ENCODE assay signal across 16 cellular contexts in the genomic region with DNA sequence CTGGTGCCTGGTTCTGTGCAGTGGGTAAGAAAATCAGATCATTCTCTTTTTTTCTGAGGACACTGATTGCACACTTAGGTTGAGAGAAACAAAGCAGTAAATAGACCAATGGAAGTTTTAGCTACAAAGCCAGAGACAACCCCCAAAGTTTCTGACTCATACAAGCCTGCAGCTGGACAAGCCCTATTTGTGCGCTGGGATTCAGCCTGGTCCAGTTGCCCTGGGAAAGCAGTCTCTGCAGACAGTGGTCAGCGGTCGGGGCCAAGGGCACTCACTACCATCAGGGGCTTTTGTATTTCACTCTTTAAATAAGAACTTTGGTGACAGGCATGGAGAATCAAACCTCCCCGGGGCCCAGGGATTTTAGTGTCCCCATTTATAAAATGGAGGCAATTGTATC. TPM values are rescaled to one million over a fixed set of nuclear protein-coding genes. Genes with fewer than 3 reads are reported as not detected.
DNase-seq lines count a peak whose midpoint lies in the region; ATAC-seq and TF ChIP-seq lines count a peak whose summit lies in the region.
"Had no signal": no experiment of that assay in that cellular context is flagged by ENCODE, and none has a peak within 500 bp of the region (broad histone marks: within the 10 kb centered on the region; RNA-seq: fewer than 3 reads in every experiment).

No MANE protein-coding gene starts in this region.

- TF ChIP-seq CTCF in MCF 10A (IDR thresholded peaks at IDR 0.05; ENCODE audit: unreplicated experiment) = no peak
- no peak for TF ChIP-seq CTCF in breast epithelium (IDR thresholded peaks at IDR 0.05)
- no peak for TF ChIP-seq CTCF in brain microvascular endothelial cell (IDR thresholded peaks at IDR 0.05; ENCODE audit: low read depth, low read length, missing control alignments)

- no peak overlapping the region for H3K4me3 Mint-ChIP-seq in MCF 10A (ENCODE audit: unreplicated experiment)
- H3K4me3 Mint-ChIP-seq: naive thymus-derived CD8-positive, alpha-beta T cell had no signal

- no peaks in the 10 kb centered on the region for H3K36me3 ChIP-seq in breast epithelium
- no peaks in the 10 kb centered on the region for H3K36me3 ChIP-seq in brain microvascular endothelial cell (replicated peaks)

- BruUV-seq in MCF 10A (replicated peaks; lab: Mats Ljungman, UMichigan) = no TSS peak

- H3K4me3 ChIP-seq in breast epithelium = no peak overlapping the region
- no peak overlapping the region for H3K4me3 ChIP-seq in brain microvascular endothelial cell (ENCODE audit: low read depth, low read length)
- H3K4me3 ChIP-seq: PC-9 had no signal

- peaks cover 40% of the 10 kb centered on the region for H3K27me3 Mint-ChIP-seq in MCF 10A (ENCODE audit: insufficient read depth, unreplicated experiment)

- H3K4me1 ChIP-seq in breast epithelium = no peaks in the 10 kb centered on the region

- H3K9me3 ChIP-seq in breast epithelium = no peaks in the 10 kb centered on the region

- no peaks in the 10 kb centered on the region for H3K36me3 Mint-ChIP-seq in MCF 10A (ENCODE audit: insufficient read depth, unreplicated experiment)
- no peaks in the 10 kb centered on the region for H3K36me3 Mint-ChIP-seq in activated naive CD4-positive, alpha-beta T cell treated with anti-CD3 and anti-CD28 coated beads, Interleukin-2, amount 50 U/mL, for 72 hours
- H3K36me3 Mint-ChIP-seq: naive thymus-derived CD8-positive, alpha-beta T cell had no signal

- in situ Hi-C loops in brain microvascular endothelial cell (cut with HindIII; ENCODE audit: low pct_ligation_motif_present, low sequenced_read_pairs) = no loop called here

- no peak overlapping the region for H3K27ac Mint-ChIP-seq in MCF 10A (ENCODE audit: low read depth, unreplicated experiment)
- no peak overlapping the region for H3K27ac Mint-ChIP-seq in activated naive CD4-positive, alpha-beta T cell treated with anti-CD3 and anti-CD28 coated beads, Interleukin-2, amount 50 U/mL, for 72 hours
- H3K27ac Mint-ChIP-seq: naive thymus-derived CD8-positive, alpha-beta T cell had no signal

- no peaks in the 10 kb centered on the region for H3K27me3 ChIP-seq in breast epithelium
- H3K27me3 ChIP-seq in brain microvascular endothelial cell (replicated peaks) = peaks cover 9% of the 10 kb centered on the region

- H3K9me3 Mint-ChIP-seq in MCF 10A (ENCODE audit: unreplicated experiment) = no peaks in the 10 kb centered on the region
- H3K9me3 Mint-ChIP-seq in activated naive CD4-positive, alpha-beta T cell treated with anti-CD3 and anti-CD28 coated beads, Interleukin-2, amount 50 U/mL, for 72 hours = no peaks in the 10 kb centered on the region
- H3K9me3 Mint-ChIP-seq: naive thymus-derived CD8-positive, alpha-beta T cell had no signal

- ATAC-seq in activated naive CD4-positive, alpha-beta T cell treated with anti-CD3 and anti-CD28 coated beads, Interleukin-2, amount 50 U/mL, for 72 hours = no peak
- ATAC-seq: HepG2; left lobe of liver; naive thymus-derived CD8-positive, alpha-beta T cell had no signal

- POLR2A ChIA-PET in MCF 10A (lab: Yijun Ruan, JAX) = no interaction called here

- peak; percentile 40 for DNase-seq in MCF 10A (ENCODE audit: unreplicated experiment)
- DNase-seq in breast epithelium (ENCODE audit: low spot score in 2 of 2) = no peak
- peak; percentile 63 for DNase-seq in brain microvascular endothelial cell
- peak; percentile 86 for DNase-seq in iris pigment epithelial cell (ENCODE audit: low read depth)
- DNase-seq in activated naive CD4-positive, alpha-beta T cell treated with anti-CD3 and anti-CD28 coated beads, Interleukin-2, amount 50 U/mL, for 72 hours (ENCODE audit: low spot score in 2 of 2) = no peak
- DNase-seq in NCI-H2029 (lab: John Stamatoyannopoulos, UW) = no peak
- DNase-seq in central memory CD4-positive, alpha-beta T cell = no peak
- DNase-seq in NCI-H1436 (lab: John Stamatoyannopoulos, UW) = no peak
- DNase-seq: 8988T; activated CD8-positive, alpha-beta memory T cell treated with anti-CD3 and anti-CD28 coated beads, Interleukin-2, amount 50 U/mL, for 48 hours; naive thymus-derived CD8-positive, alpha-beta T cell; NCI-H1092; NCI-H446 treated with DMSO at 0.1 percent for 48 hours; PC-9 had no signal

- H3K27ac ChIP-seq in breast epithelium (no peak overlapping the region), brain microvascular endothelial cell (no peak overlapping the region)
- H3K27ac ChIP-seq: PC-9 had no signal

- CTCF ChIA-PET in MCF 10A (lab: Yijun Ruan, JAX) = interaction anchor here (0.6 to 1.1 kb wide), 2 partner anchors 27 to 61 kb away, joined by 3 to 5 read pairs; no protein-coding TSS in a partner anchor

- TF ChIP-seq POLR2A in breast epithelium (IDR thresholded peaks at IDR 0.05) = no peak

- peaks cover 22% of the 10 kb centered on the region for H3K4me1 Mint-ChIP-seq in MCF 10A (ENCODE audit: insufficient read depth, unreplicated experiment)

- intact Hi-C loops in MCF 10A (cut with micrococcal nuclease) (loop anchor here (10.0 kb wide), 1 partner anchor 1495 kb away; no protein-coding TSS in a partner anchor), breast epithelium (cut with DNase I; ENCODE audit: low total_unique reads) (no loop called here)

RNA-seq across cellular contexts. Expression of gene RHBDL3, which starts 6.0 kb away (rescaled TPM):
- total RNA-seq in MCF 10A (2022) = not detected in 2 replicates
- total RNA-seq in breast epithelium = 1 to 10 TPM in 1 of 3 donors, under 1 TPM in 2; 0.16 to 2.0 (median 0.73) TPM
- total RNA-seq in activated naive CD4-positive, alpha-beta T cell treated with anti-CD3 and anti-CD28 coated beads, Interleukin-2, amount 50 U/mL, for 72 hours = under 1 TPM in 1 of 2 donors, not detected in 1; 0.14 TPM
- total RNA-seq: naive thymus-derived CD8-positive, alpha-beta T cell; PC-9 had no signal

Comparison
In these comparisons a context has a peak if more than half of its experiments do, and no peak if none do; other contexts are left out.
1. DNase-seq: peak in MCF 10A (single experiment), brain microvascular endothelial cell (single experiment) and iris pigment epithelial cell (single experiment); none in breast epithelium (0 of 2), activated naive CD4-positive, alpha-beta T cell treated with anti-CD3 and anti-CD28 coated beads, Interleukin-2, amount 50 U/mL, for 72 hours (0 of 2), NCI-H2029 (single experiment), central memory CD4-positive, alpha-beta T cell (single experiment) and NCI-H1436 (single experiment).